In the genomic region with DNA sequence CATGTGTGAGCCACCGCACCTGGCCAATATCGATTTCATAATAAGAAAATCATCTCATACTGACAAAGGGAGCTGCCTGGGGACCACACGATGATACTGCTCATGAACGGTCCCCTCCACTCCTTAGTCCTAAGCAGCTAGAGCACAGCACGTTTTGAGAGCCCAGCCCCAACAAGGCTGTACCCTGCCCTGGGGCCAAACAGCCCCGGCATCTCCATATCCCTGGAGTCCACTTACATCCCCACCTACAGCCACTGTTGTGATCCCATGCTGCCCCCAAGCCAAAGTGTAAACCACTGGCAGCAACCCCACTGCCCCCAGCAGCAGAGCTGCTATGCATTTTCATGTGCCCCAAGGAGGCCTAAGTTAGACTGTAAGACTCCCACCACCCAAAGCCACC, we compare ENCODE assay signal across 16 cellular contexts. TPM values are rescaled to one million over a fixed set of nuclear protein-coding genes. Genes with fewer than 3 reads are reported as not detected.
DNase-seq lines count a peak whose midpoint lies in the region; ATAC-seq and TF ChIP-seq lines count a peak whose summit lies in the region.
"Had no signal": no experiment of that assay in that cellular context is flagged by ENCODE, and none has a peak within 500 bp of the region (broad histone marks: within the 10 kb centered on the region; RNA-seq: fewer than 3 reads in every experiment).

No MANE protein-coding gene starts in this region.

- peaks cover 67% of the 10 kb centered on the region for H3K4me1 Mint-ChIP-seq in CD8-positive, alpha-beta T cell (ENCODE audit: low read depth)
- H3K4me1 Mint-ChIP-seq in stimulated activated effector memory CD8-positive, alpha-beta T cell treated with anti-CD3 and anti-CD28 coated beads, Interleukin-12 subunit alpha, Interleukin-12 subunit beta, amount 100 ng/mL, for 72 hours, result peaks cover 65% of the 10 kb centered on the region

- no peak overlapping the region for H3K27ac ChIP-seq in CD8-positive, alpha-beta T cell (ENCODE audit: low read depth, low read length)
- H3K27ac ChIP-seq in RWPE1 (peak overlapping the region; percentile 12; the same call in 1 of the 2 replicates), brain microvascular endothelial cell (no peak overlapping the region)

- H3K4me3 Mint-ChIP-seq in CD8-positive, alpha-beta T cell, result no peak overlapping the region
- no peak overlapping the region for H3K4me3 Mint-ChIP-seq in stimulated activated effector memory CD8-positive, alpha-beta T cell treated with anti-CD3 and anti-CD28 coated beads, Interleukin-12 subunit alpha, Interleukin-12 subunit beta, amount 100 ng/mL, for 72 hours

- H3K36me3 ChIP-seq in CD8-positive, alpha-beta T cell (ENCODE audit: insufficient read depth, low read length), result no peaks in the 10 kb centered on the region
- H3K36me3 ChIP-seq in brain microvascular endothelial cell (replicated peaks), result no peaks in the 10 kb centered on the region

- H3K27me3 ChIP-seq in CD8-positive, alpha-beta T cell (ENCODE audit: insufficient read depth, low read length), result no peaks in the 10 kb centered on the region
- H3K27me3 ChIP-seq in brain microvascular endothelial cell (replicated peaks), result no peaks in the 10 kb centered on the region
- H3K27me3 ChIP-seq: BE2C, MG63 had no signal

- CTCF ChIA-PET in CD8-positive, alpha-beta T cell (lab: Charles Lee), result no interaction called here
- CTCF ChIA-PET in RWPE1 (lab: Yijun Ruan, JAX), result no interaction called here

- H3K27ac Mint-ChIP-seq in CD8-positive, alpha-beta T cell, result peak overlapping the region; percentile 10
- peak overlapping the region; percentile 78 for H3K27ac Mint-ChIP-seq in stimulated activated effector memory CD8-positive, alpha-beta T cell treated with anti-CD3 and anti-CD28 coated beads, Interleukin-12 subunit alpha, Interleukin-12 subunit beta, amount 100 ng/mL, for 72 hours

- H3K9me3 ChIP-seq in CD8-positive, alpha-beta T cell (ENCODE audit: low read length), result no peaks in the 10 kb centered on the region
- H3K9me3 ChIP-seq: BE2C had no signal

- TF ChIP-seq CTCF in CD8-positive, alpha-beta T cell (IDR thresholded peaks at IDR 0.05), result no peak
- TF ChIP-seq CTCF in RWPE1 (conservative IDR thresholded peaks at IDR 0.05; ENCODE audit: low read depth) (no peak), brain microvascular endothelial cell (IDR thresholded peaks at IDR 0.05; ENCODE audit: low read depth, low read length, missing control alignments) (no peak)

- POLR2A ChIA-PET in CD8-positive, alpha-beta T cell (lab: Charles Lee), result interaction anchor here (0.7 kb wide), 2 partner anchors 34 to 383 kb away, joined by 4 read pairs; no protein-coding TSS in a partner anchor
- POLR2A ChIA-PET in RWPE1 (lab: Yijun Ruan, JAX; ENCODE audit: low non-redundant PET), result interaction anchor here (0.5 kb wide), 1 partner anchor 30 kb away, joined by 7 read pairs; no protein-coding TSS in a partner anchor

- peaks cover 20% of the 10 kb centered on the region for H3K9me3 Mint-ChIP-seq in CD8-positive, alpha-beta T cell
- peaks cover 8% of the 10 kb centered on the region for H3K9me3 Mint-ChIP-seq in stimulated activated effector memory CD8-positive, alpha-beta T cell treated with anti-CD3 and anti-CD28 coated beads, Interleukin-12 subunit alpha, Interleukin-12 subunit beta, amount 100 ng/mL, for 72 hours

- intact Hi-C loops in CD8-positive, alpha-beta T cell (cut with DNase I, micrococcal nuclease), result loop anchor here in 1 of 2 experiments (10.0 kb wide), 1 partner anchor 48 kb away; the partner anchor contains the start of gene ADAM10

- peaks cover 48% of the 10 kb centered on the region for H3K36me3 Mint-ChIP-seq in CD8-positive, alpha-beta T cell
- H3K36me3 Mint-ChIP-seq in stimulated activated effector memory CD8-positive, alpha-beta T cell treated with anti-CD3 and anti-CD28 coated beads, Interleukin-12 subunit alpha, Interleukin-12 subunit beta, amount 100 ng/mL, for 72 hours, result peaks cover 24% of the 10 kb centered on the region

- in situ Hi-C loops in brain microvascular endothelial cell (cut with HindIII; ENCODE audit: low pct_ligation_motif_present, low sequenced_read_pairs), result no loop called here

- no peak overlapping the region for H3K4me3 ChIP-seq in CD8-positive, alpha-beta T cell (ENCODE audit: low read depth, low read length)
- no peak overlapping the region for H3K4me3 ChIP-seq in brain microvascular endothelial cell (ENCODE audit: low read depth, low read length)
- H3K4me3 ChIP-seq: MG63 had no signal

- no peak for DNase-seq in CD8-positive, alpha-beta T cell
- DNase-seq in RWPE1 (ENCODE audit: low spot score) (no peak), iPS-NIHi7 (ENCODE audit: extremely low spot score) (peak; percentile 22), brain microvascular endothelial cell (no peak), HT-29 (ENCODE audit: low spot score) (no peak)
- DNase-seq in stimulated activated effector memory CD8-positive, alpha-beta T cell treated with anti-CD3 and anti-CD28 coated beads, Interleukin-12 subunit alpha, Interleukin-12 subunit beta, amount 100 ng/mL, for 72 hours (ENCODE audit: low spot score in 2 of 2), result no peak
- DNase-seq: BE2C, GOT3, MG63, NCI-H1092, NCI-H146, NCI-H2081, NCI-H510A, NCI-H82 had no signal

- no peaks in the 10 kb centered on the region for H3K27me3 Mint-ChIP-seq in CD8-positive, alpha-beta T cell (ENCODE audit: low read depth)

- no peak for ATAC-seq in CD8-positive, alpha-beta T cell
- ATAC-seq in stimulated activated effector memory CD8-positive, alpha-beta T cell treated with anti-CD3 and anti-CD28 coated beads, Interleukin-12 subunit alpha, Interleukin-12 subunit beta, amount 100 ng/mL, for 72 hours, result no peak
- ATAC-seq in HG03571 (IDR thresholded peaks at IDR 0.05; ENCODE audit: unreplicated experiment) (no peak), HG02885 (IDR thresholded peaks at IDR 0.05; ENCODE audit: poor library complexity, unreplicated experiment) (no peak)

- H3K4me1 ChIP-seq in CD8-positive, alpha-beta T cell (ENCODE audit: insufficient read depth, low read length), result peaks cover 16% of the 10 kb centered on the region
- H3K4me1 ChIP-seq: BE2C had no signal

RNA-seq across cellular contexts. Expression of gene ADAM10, which starts 52.8 kb away (rescaled TPM):
- 10 to 100 TPM; 64.2 to 67.8 TPM for total RNA-seq in CD8-positive, alpha-beta T cell
- total RNA-seq in HT-29 (2014; rRNA removed; shearing (Covaris generic)), result 138 and 145 TPM in 2 replicates
